In the genomic region with DNA sequence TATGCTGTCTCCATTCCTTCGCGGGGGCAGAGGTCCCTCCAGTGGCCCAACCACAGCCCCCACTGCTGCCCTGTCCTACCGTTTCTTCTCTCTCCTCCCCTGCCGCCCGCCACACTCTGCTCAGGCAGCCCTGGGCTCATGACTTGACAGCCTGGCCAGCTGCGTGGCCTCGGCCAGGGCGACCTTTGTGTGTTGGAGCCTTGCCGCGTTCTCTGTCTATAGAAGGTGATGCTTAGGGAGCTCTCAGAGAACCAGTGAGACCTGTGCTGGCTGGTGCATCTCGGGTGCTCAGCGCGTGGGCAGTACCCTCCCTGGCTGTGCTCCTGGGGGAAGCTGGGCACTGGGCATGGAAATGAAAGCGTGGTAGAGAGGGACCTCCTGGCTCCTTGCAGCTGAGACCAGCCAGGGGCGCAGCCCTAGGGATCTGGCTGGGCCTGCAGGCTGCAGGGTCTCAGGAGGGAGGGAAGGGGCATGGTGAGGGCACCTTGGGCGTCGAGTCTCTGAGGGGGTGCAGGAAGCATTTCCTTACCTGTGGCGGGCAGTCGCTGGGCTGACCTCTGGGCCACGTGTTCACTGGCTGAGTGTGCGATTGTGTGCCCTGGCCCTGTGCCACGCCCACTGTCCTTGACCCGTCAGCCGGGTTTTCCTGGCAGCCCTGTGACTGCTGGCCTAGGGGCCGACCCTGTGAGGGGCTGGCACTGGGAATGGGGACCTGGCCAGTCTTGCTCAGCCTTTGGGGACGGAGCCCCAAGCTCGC, we compare ENCODE assay signal across 9 cellular contexts. TPM values are rescaled to one million over a fixed set of nuclear protein-coding genes. Genes with fewer than 3 reads are reported as not detected.
DNase-seq lines count a peak whose midpoint lies in the region; ATAC-seq and TF ChIP-seq lines count a peak whose summit lies in the region.
"Had no signal": no experiment of that assay in that cellular context is flagged by ENCODE, and none has a peak within 500 bp of the region (broad histone marks: within the 10 kb centered on the region; RNA-seq: fewer than 3 reads in every experiment).

No MANE protein-coding gene starts in this region.

- H3K27ac ChIP-seq in adrenal gland (peak overlapping the region; percentile 88 to 99 (median 93)), gastroesophageal sphincter (peak overlapping the region; percentile 81 to 96 (median 94)), ovary (peak overlapping the region in 1 of 2 donors; percentile 78), uterus (peak overlapping the region; percentile 69 to 88)

- intact Hi-C loops in adrenal gland (cut with DNase I) (no loop called here), ovary (cut with DNase I) (loop anchor here in 1 of 4 donors (5.0 kb wide), 1 partner anchor 46 kb away; no protein-coding TSS in a partner anchor), uterus (cut with DNase I; ENCODE audit: low total_unique reads) (no loop called here)

- TF ChIP-seq EP300 in gastroesophageal sphincter (IDR thresholded peaks at IDR 0.05): no peak
- no peak for TF ChIP-seq EP300 in ovary (IDR thresholded peaks at IDR 0.05)

- TF ChIP-seq CTCF in adrenal gland (IDR thresholded peaks at IDR 0.05): no peak
- no peak for TF ChIP-seq CTCF in gastroesophageal sphincter (IDR thresholded peaks at IDR 0.05)
- TF ChIP-seq CTCF in ovary (IDR thresholded peaks at IDR 0.05): no peak
- no peak for TF ChIP-seq CTCF in uterus (IDR thresholded peaks at IDR 0.05)

- WGBS in adrenal gland, 4 donors: 36 to 46% (median 38%) methylated on average over 12 to 27 of the region's 27 CpGs
- WGBS in gastroesophageal sphincter (ENCODE audit: low coverage in 1 of 2), 2 donors: 54 to 80% methylated on average over 2 to 7 of the region's 27 CpGs
- 53 to 55% (median 54%) methylated on average over 25 to 27 of the region's 27 CpGs for WGBS in ovary, 3 donors

- H3K4me1 ChIP-seq in adrenal gland (replicated peaks in 1 of 2): peaks cover 99 to 100% of the 10 kb centered on the region in 2 donors
- peaks cover 19 to 100% (median 90%) of the 10 kb centered on the region in 3 donors for H3K4me1 ChIP-seq in gastroesophageal sphincter
- peaks cover 64% of the 10 kb centered on the region for H3K4me1 ChIP-seq in ovary (ENCODE audit: insufficient read depth)
- peaks cover 14 to 76% of the 10 kb centered on the region in 2 donors for H3K4me1 ChIP-seq in uterus

- no peaks in the 10 kb centered on the region for H3K36me3 ChIP-seq in adrenal gland (replicated peaks in 1 of 2)
- H3K36me3 ChIP-seq in gastroesophageal sphincter: no peaks in the 10 kb centered on the region
- no peaks in the 10 kb centered on the region for H3K36me3 ChIP-seq in ovary
- no peaks in the 10 kb centered on the region for H3K36me3 ChIP-seq in uterus

- ATAC-seq in gastroesophageal sphincter: no peak

- H3K4me3 ChIP-seq in adrenal gland (no peak overlapping the region), gastroesophageal sphincter (peak overlapping the region in 1 of 2 donors; percentile 34), ovary (no peak overlapping the region), uterus (peak overlapping the region in 1 of 2 donors; percentile 19)

- no peaks in the 10 kb centered on the region for H3K9me3 ChIP-seq in adrenal gland (replicated peaks in 1 of 3)
- no peaks in the 10 kb centered on the region for H3K9me3 ChIP-seq in gastroesophageal sphincter
- H3K9me3 ChIP-seq in ovary: no peaks in the 10 kb centered on the region
- H3K9me3 ChIP-seq in uterus: no peaks in the 10 kb centered on the region

- DNase-seq in adrenal gland (peak; percentile 58 to 87 (median 85)), ovary (peak in 3 of 5 donors; percentile 61 to 66 (median 61)), uterus (no peak), NCI-H2081 (lab: John Stamatoyannopoulos, UW) (no peak)
- DNase-seq in activated effector memory CD4-positive, alpha-beta T cell treated with anti-CD3 and anti-CD28 coated beads, Interleukin-2, amount 50 U/mL, for 16 hours: no peak
- no peak for DNase-seq in central memory CD4-positive, alpha-beta T cell
- DNase-seq: activated naive CD8-positive, alpha-beta T cell treated with anti-CD3 and anti-CD28 coated beads, Interleukin-2, amount 10 ng/mL, durations not matched to agents 7 days and 5 days; DMS79 treated with DMSO at 0.1 percent for 48 hours had no signal

- TF ChIP-seq POLR2A in adrenal gland (IDR thresholded peaks at IDR 0.05) (peak in 1 of 2 donors; percentile 53), gastroesophageal sphincter (IDR thresholded peaks at IDR 0.05) (no peak), ovary (IDR thresholded peaks at IDR 0.05) (no peak), uterus (IDR thresholded peaks at IDR 0.05) (no peak)

- H3K27me3 ChIP-seq in adrenal gland (no peaks in the 10 kb centered on the region), gastroesophageal sphincter (no peaks in the 10 kb centered on the region), ovary (no peaks in the 10 kb centered on the region), uterus (no peaks in the 10 kb centered on the region)

RNA-seq across cellular contexts. Expression of a gene that starts 50.3 kb away (rescaled TPM):
- total RNA-seq in adrenal gland (100 to 1,000 TPM in 4 of 8 donors, 10 to 100 TPM in 4; 64.2 to 114 (median 94.7) TPM), gastroesophageal sphincter (10 to 100 TPM; 45.1 to 78.9 (median 55.3) TPM), ovary (10 to 100 TPM; 23.0 to 82.2 (median 71.8) TPM), uterus (10 to 100 TPM; 17.1 to 84.6 (median 24.0) TPM)
- polyA plus RNA-seq in adrenal gland (10 to 100 TPM; 16.1 to 72.9 (median 31.6) TPM), ovary (10 to 100 TPM; 12.4 to 53.2 TPM)

Comparison
In these comparisons a context has a peak if more than half of its experiments do, and no peak if none do; other contexts are left out.
1. DNase-seq: peak in adrenal gland (7 of 7) and ovary (3 of 5); none in uterus (0 of 2), NCI-H2081 (0 of 2), activated effector memory CD4-positive, alpha-beta T cell treated with anti-CD3 and anti-CD28 coated beads, Interleukin-2, amount 50 U/mL, for 16 hours (single experiment) and central memory CD4-positive, alpha-beta T cell (single experiment).